8 cellular contexts compared by ENCODE assay signal in genomic region chr7:73850781-73851207, GRCh38. TPM values are rescaled to one million over a fixed set of nuclear protein-coding genes. Genes with fewer than 3 reads are reported as not detected.
A peak's percentile ranks its signal among the peaks of the same experiment; 100 is the strongest.
DNase-seq lines count a peak whose midpoint lies in the region; TF ChIP-seq lines count a peak whose summit lies in the region.

No MANE protein-coding gene starts in this region.

- peak overlapping the region; percentile 95 to 98 (median 98) for H3K27ac Mint-ChIP-seq in nephron

- H3K36me3 Mint-ChIP-seq in nephron (ENCODE audit: low read depth): no peaks in the 10 kb centered on the region

- no peak for TF ChIP-seq CTCF in nephron (IDR thresholded peaks at IDR 0.05; ENCODE audit: unreplicated experiment in 3 of 3)

- peaks cover 39% of the 10 kb centered on the region for H3K27me3 Mint-ChIP-seq in nephron (ENCODE audit: low read depth)

- H3K4me3 Mint-ChIP-seq in nephron: no peak overlapping the region

- no peaks in the 10 kb centered on the region for H3K9me3 Mint-ChIP-seq in nephron

- peaks cover 31% of the 10 kb centered on the region for H3K4me1 Mint-ChIP-seq in nephron

- DNase-seq in COLO668 (lab: John Stamatoyannopoulos, UW; ENCODE audit: unreplicated experiment): peak; percentile 20
- peak; percentile 72 to 93 for DNase-seq in NOMO-1 (lab: John Stamatoyannopoulos, UW; ENCODE audit: unreplicated experiment in 2 of 2)
- peak; percentile 91 for DNase-seq in dermis blood vessel endothelial cell
- DNase-seq in GM19240 (ENCODE audit: insufficient read length, low spot score): no peak
- no peak for DNase-seq in stimulated activated CD4-positive, alpha-beta T cell treated with anti-CD3 and anti-CD28 coated beads, Interleukin-4, amount 100 ng/mL, for 4 hours
- DNase-seq in NCI-H2196 (lab: John Stamatoyannopoulos, UW; ENCODE audit: unreplicated experiment): no peak
- DNase-seq in cerebellum (ENCODE audit: low spot score): no peak

RNA-seq across cellular contexts. Expression of gene METTL27, which starts 8.5 kb away (rescaled TPM):
- 0.70 and 3.2 TPM in 2 replicates for total RNA-seq in dermis blood vessel endothelial cell
- total RNA-seq in cerebellum: 2.5 TPM

RNA-seq across cellular contexts. Expression of gene TMEM270, which starts 10.2 kb away (rescaled TPM):
- total RNA-seq in dermis blood vessel endothelial cell: not detected in 2 replicates
- total RNA-seq in cerebellum: not detected

RNA-seq across cellular contexts. Expression of gene CLDN4, which starts 20.0 kb away (rescaled TPM):
- total RNA-seq in dermis blood vessel endothelial cell (0.51 and 1.2 TPM in 2 replicates), cerebellum (2.7 TPM)

Comparison
In these comparisons a context has a peak if more than half of its experiments do, and no peak if none do; other contexts are left out.
1. DNase-seq: peak in COLO668 (single experiment), NOMO-1 (2 of 2) and dermis blood vessel endothelial cell (single experiment); none in GM19240 (single experiment), stimulated activated CD4-positive, alpha-beta T cell treated with anti-CD3 and anti-CD28 coated beads, Interleukin-4, amount 100 ng/mL, for 4 hours (0 of 2), NCI-H2196 (single experiment) and cerebellum (single experiment).